ENCODE assay signal across 8 cellular contexts in genomic region chr19:55598719-55599467, GRCh38. TPM values are rescaled to one million over a fixed set of nuclear protein-coding genes. Genes with fewer than 3 reads are reported as not detected.
DNase-seq lines count a peak whose midpoint lies in the region; TF ChIP-seq lines count a peak whose summit lies in the region.

No MANE protein-coding gene starts in this region.

- H3K9me3 ChIP-seq in DOHH2 (ENCODE audit: control insufficient read depth, insufficient read depth, low read length), result no peaks in the 10 kb centered on the region
- H3K9me3 ChIP-seq in GM23248 (ENCODE audit: low read depth), result no peaks in the 10 kb centered on the region

- no peaks in the 10 kb centered on the region for H4K20me1 ChIP-seq in DOHH2 (ENCODE audit: control insufficient read depth, insufficient read depth, low read depth, low read length)
- H4K20me1 ChIP-seq in GM23248 (ENCODE audit: insufficient read depth), result no peaks in the 10 kb centered on the region

- 7 to 26% methylated on average over 6 to 26 of the region's 26 CpGs for WGBS in GM23248 (ENCODE audit: low coverage in 1 of 2, low lambda C conversion rate in 2 of 2, missing lambda C conversion rate in 2 of 2), 2 experiments

- H3K4me1 Mint-ChIP-seq in activated T-helper 2 cell treated with anti-CD3 and anti-CD28 coated beads, Interferon-gamma antibody, Interleukin-2, Interleukin-4, amounts not matched to agents 10 μg/mL and 5 μg/mL and 100 μg/mL, durations not matched to agents 14 hours and 24 hours and 36 hours (ENCODE audit: low read depth), result peaks cover 21% of the 10 kb centered on the region
- H3K4me1 Mint-ChIP-seq in nephron progenitor cell, result peaks cover 37% of the 10 kb centered on the region
- peaks cover 31% of the 10 kb centered on the region for H3K4me1 Mint-ChIP-seq in stimulated activated naive CD8-positive, alpha-beta T cell treated with anti-CD3 and anti-CD28 coated beads, Interleukin-15, Interleukin-2, amounts not matched to agents 100 ng/mL and 50 ng/mL, for 24 hours (ENCODE audit: low read depth)

- peak overlapping the region; percentile 84 for H3K4me2 ChIP-seq in DOHH2 (ENCODE audit: low read length)
- peak overlapping the region; percentile 45 for H3K4me2 ChIP-seq in GM23248 (ENCODE audit: unreplicated experiment)

- in situ Hi-C loops in GM23248 (cut with MboI), result no loop called here

- H3K27me3 ChIP-seq in DOHH2 (ENCODE audit: control insufficient read depth, low read length), result no peaks in the 10 kb centered on the region
- H3K27me3 ChIP-seq in GM23248 (replicated peaks; ENCODE audit: insufficient read depth), result no peaks in the 10 kb centered on the region

- peak; percentile 95 for DNase-seq in GM23248
- peak; percentile 92 for DNase-seq in LHCN-M2 (ENCODE audit: low read depth)
- DNase-seq in RPMI7951 (ENCODE audit: low read depth), result peak; percentile 93
- DNase-seq in activated T-helper 2 cell treated with anti-CD3 and anti-CD28 coated beads, Interferon-gamma antibody, Interleukin-2, Interleukin-4, amounts not matched to agents 10 μg/mL and 5 μg/mL and 100 μg/mL, durations not matched to agents 14 hours and 24 hours and 36 hours (ENCODE audit: low spot score), result peak; percentile 94
- peak; percentile 99 for DNase-seq in fibroblast of pulmonary artery (ENCODE audit: low read depth)
- peak; percentile 98 for DNase-seq in nephron progenitor cell

- peak overlapping the region; percentile 84 for H3K4me3 ChIP-seq in DOHH2 (ENCODE audit: low read length)
- peak overlapping the region; percentile 86 for H3K4me3 ChIP-seq in GM23248
- peak overlapping the region; percentile 73 for H3K4me3 ChIP-seq in fibroblast of pulmonary artery (replicated peaks; ENCODE audit: low read depth, low read length)

- H3F3A ChIP-seq in DOHH2 (ENCODE audit: control insufficient read depth, insufficient read depth), result peaks cover 11% of the 10 kb centered on the region
- H3F3A ChIP-seq in GM23248 (ENCODE audit: insufficient read depth), result peaks cover 11% of the 10 kb centered on the region; the same call in 1 of the 2 replicates

- H3K9ac ChIP-seq in GM23248, result peak overlapping the region; percentile 91

- peaks cover 28% of the 10 kb centered on the region for H3K4me1 ChIP-seq in DOHH2 (ENCODE audit: control insufficient read depth, low read length)
- H3K4me1 ChIP-seq in GM23248 (ENCODE audit: insufficient read depth), result 0 out of 2 replicates have a peak, but pooled peaks cover 4% of the 10 kb centered on the region

- peaks cover 33% of the 10 kb centered on the region for H3K36me3 ChIP-seq in DOHH2 (ENCODE audit: control insufficient read depth, low read length)
- H3K36me3 ChIP-seq in GM23248 (ENCODE audit: low read depth), result no peaks in the 10 kb centered on the region

- peak overlapping the region; percentile 96 for H3K4me3 Mint-ChIP-seq in activated T-helper 2 cell treated with anti-CD3 and anti-CD28 coated beads, Interferon-gamma antibody, Interleukin-2, Interleukin-4, amounts not matched to agents 10 μg/mL and 5 μg/mL and 100 μg/mL, durations not matched to agents 14 hours and 24 hours and 36 hours (ENCODE audit: low read depth)
- peak overlapping the region; percentile 96 for H3K4me3 Mint-ChIP-seq in nephron progenitor cell
- peak overlapping the region; percentile 95 for H3K4me3 Mint-ChIP-seq in stimulated activated naive CD8-positive, alpha-beta T cell treated with anti-CD3 and anti-CD28 coated beads, Interleukin-15, Interleukin-2, amounts not matched to agents 100 ng/mL and 50 ng/mL, for 24 hours

- H3K9me2 ChIP-seq in DOHH2 (replicated peaks; ENCODE audit: control insufficient read depth, low read length) (no peaks in the 10 kb centered on the region), GM23248 (ENCODE audit: insufficient read depth) (no peaks in the 10 kb centered on the region)

- peaks cover 9% of the 10 kb centered on the region for H3K79me2 ChIP-seq in DOHH2 (ENCODE audit: control insufficient read depth, low read length)
- H3K79me2 ChIP-seq in GM23248 (ENCODE audit: insufficient read depth), result peaks cover 15% of the 10 kb centered on the region

- peak overlapping the region; percentile 89 for H2AFZ ChIP-seq in GM23248

- H3K27me3 Mint-ChIP-seq in activated T-helper 2 cell treated with anti-CD3 and anti-CD28 coated beads, Interferon-gamma antibody, Interleukin-2, Interleukin-4, amounts not matched to agents 10 μg/mL and 5 μg/mL and 100 μg/mL, durations not matched to agents 14 hours and 24 hours and 36 hours (ENCODE audit: low read depth), result no peaks in the 10 kb centered on the region
- no peaks in the 10 kb centered on the region for H3K27me3 Mint-ChIP-seq in nephron progenitor cell (ENCODE audit: low read depth, poor library complexity)
- H3K27me3 Mint-ChIP-seq in stimulated activated naive CD8-positive, alpha-beta T cell treated with anti-CD3 and anti-CD28 coated beads, Interleukin-15, Interleukin-2, amounts not matched to agents 100 ng/mL and 50 ng/mL, for 24 hours, result no peaks in the 10 kb centered on the region

- TF ChIP-seq CTCF in DOHH2 (IDR thresholded peaks at IDR 0.05; ENCODE audit: low read depth, low read length, poor library complexity, severe bottlenecking), result no peak
- TF ChIP-seq CTCF in fibroblast of pulmonary artery (IDR thresholded peaks at IDR 0.05; ENCODE audit: low read length, missing control alignments), result no peak
- TF ChIP-seq CTCF in nephron progenitor cell (IDR thresholded peaks at IDR 0.05), result no peak

- H3K27ac ChIP-seq in DOHH2 (ENCODE audit: low read depth, low read length) (peak overlapping the region; percentile 88), GM23248 (peak overlapping the region; percentile 84)

- H3K27ac Mint-ChIP-seq in activated T-helper 2 cell treated with anti-CD3 and anti-CD28 coated beads, Interferon-gamma antibody, Interleukin-2, Interleukin-4, amounts not matched to agents 10 μg/mL and 5 μg/mL and 100 μg/mL, durations not matched to agents 14 hours and 24 hours and 36 hours, result peak overlapping the region; percentile 98
- peak overlapping the region; percentile 99 for H3K27ac Mint-ChIP-seq in nephron progenitor cell
- peak overlapping the region; percentile 98 for H3K27ac Mint-ChIP-seq in stimulated activated naive CD8-positive, alpha-beta T cell treated with anti-CD3 and anti-CD28 coated beads, Interleukin-15, Interleukin-2, amounts not matched to agents 100 ng/mL and 50 ng/mL, for 24 hours

- H3K36me3 Mint-ChIP-seq in activated T-helper 2 cell treated with anti-CD3 and anti-CD28 coated beads, Interferon-gamma antibody, Interleukin-2, Interleukin-4, amounts not matched to agents 10 μg/mL and 5 μg/mL and 100 μg/mL, durations not matched to agents 14 hours and 24 hours and 36 hours (ENCODE audit: low read depth), result peaks cover 45% of the 10 kb centered on the region
- peaks cover 48% of the 10 kb centered on the region for H3K36me3 Mint-ChIP-seq in nephron progenitor cell (ENCODE audit: low read depth)
- peaks cover 41% of the 10 kb centered on the region for H3K36me3 Mint-ChIP-seq in stimulated activated naive CD8-positive, alpha-beta T cell treated with anti-CD3 and anti-CD28 coated beads, Interleukin-15, Interleukin-2, amounts not matched to agents 100 ng/mL and 50 ng/mL, for 24 hours (ENCODE audit: low read depth)

- intact Hi-C loops in activated T-helper 2 cell treated with anti-CD3 and anti-CD28 coated beads, Interferon-gamma antibody, Interleukin-2, Interleukin-4, amounts not matched to agents 10 μg/mL and 5 μg/mL and 100 μg/mL, durations not matched to agents 14 hours and 24 hours and 36 hours (cut with micrococcal nuclease), result loop anchor here (1.0 to 2.0 kb wide), 7 partner anchors 12 to 318 kb away; partner anchors contain the start of genes HSPBP1, KMT5C, ZNF579 and ZNF581

- H3K9me3 Mint-ChIP-seq in activated T-helper 2 cell treated with anti-CD3 and anti-CD28 coated beads, Interferon-gamma antibody, Interleukin-2, Interleukin-4, amounts not matched to agents 10 μg/mL and 5 μg/mL and 100 μg/mL, durations not matched to agents 14 hours and 24 hours and 36 hours, result no peaks in the 10 kb centered on the region
- H3K9me3 Mint-ChIP-seq in nephron progenitor cell, result peaks cover 10% of the 10 kb centered on the region
- no peaks in the 10 kb centered on the region for H3K9me3 Mint-ChIP-seq in stimulated activated naive CD8-positive, alpha-beta T cell treated with anti-CD3 and anti-CD28 coated beads, Interleukin-15, Interleukin-2, amounts not matched to agents 100 ng/mL and 50 ng/mL, for 24 hours

RNA-seq across cellular contexts. Expression of gene FIZ1, which starts 0.4 kb away (rescaled TPM):
- total RNA-seq in GM23248 (2014; rRNA removed; shearing (Covaris generic)), result 3.4 and 5.6 TPM in 2 replicates
- 2.3 TPM in 2 replicates for polyA plus RNA-seq in GM23248 (2016; fragmentation: Nextera tagmentation; extraction: Ambion mirVana)
- total RNA-seq in LHCN-M2 (2014; rRNA removed), result 4.7 and 7.4 TPM in 2 replicates
- 9.0 TPM for polyA plus RNA-seq in LHCN-M2 (2012)
- total RNA-seq in RPMI7951 (2014; rRNA removed; shearing (Covaris generic)), result 2.4 and 3.0 TPM in 2 replicates
- total RNA-seq in activated T-helper 2 cell treated with anti-CD3 and anti-CD28 coated beads, Interferon-gamma antibody, Interleukin-2, Interleukin-4, amounts not matched to agents 10 μg/mL and 5 μg/mL and 100 μg/mL, durations not matched to agents 14 hours and 24 hours and 36 hours, result 18.2 and 18.9 TPM in 2 replicates

RNA-seq across cellular contexts. Expression of gene ZNF524, which starts 1.2 kb away (rescaled TPM):
- 9.9 and 17.8 TPM in 2 replicates for total RNA-seq in GM23248 (2014; rRNA removed; shearing (Covaris generic))
- 16.2 and 18.2 TPM in 2 replicates for polyA plus RNA-seq in GM23248 (2016; fragmentation: Nextera tagmentation; extraction: Ambion mirVana)
- total RNA-seq in LHCN-M2 (2014; rRNA removed), result 13.4 and 14.0 TPM in 2 replicates
- 11.2 TPM for polyA plus RNA-seq in LHCN-M2 (2012)
- total RNA-seq in RPMI7951 (2014; rRNA removed; shearing (Covaris generic)), result 14.7 and 16.9 TPM in 2 replicates
- total RNA-seq in activated T-helper 2 cell treated with anti-CD3 and anti-CD28 coated beads, Interferon-gamma antibody, Interleukin-2, Interleukin-4, amounts not matched to agents 10 μg/mL and 5 μg/mL and 100 μg/mL, durations not matched to agents 14 hours and 24 hours and 36 hours, result 18.4 and 19.7 TPM in 2 replicates

RNA-seq across cellular contexts. Expression of gene ZNF865, which starts 6.6 kb away (rescaled TPM):
- 1.3 and 1.5 TPM in 2 replicates for total RNA-seq in GM23248 (2014; rRNA removed; shearing (Covaris generic))
- polyA plus RNA-seq in GM23248 (2016; fragmentation: Nextera tagmentation; extraction: Ambion mirVana), result 0.21 and 0.51 TPM in 2 replicates
- total RNA-seq in LHCN-M2 (2014; rRNA removed), result 2.2 and 3.0 TPM in 2 replicates
- polyA plus RNA-seq in LHCN-M2 (2012), result 7.3 TPM
- 0.12 and 0.68 TPM in 2 replicates for total RNA-seq in RPMI7951 (2014; rRNA removed; shearing (Covaris generic))
- 13.5 and 13.6 TPM in 2 replicates for total RNA-seq in activated T-helper 2 cell treated with anti-CD3 and anti-CD28 coated beads, Interferon-gamma antibody, Interleukin-2, Interleukin-4, amounts not matched to agents 10 μg/mL and 5 μg/mL and 100 μg/mL, durations not matched to agents 14 hours and 24 hours and 36 hours

RNA-seq across cellular contexts. Expression of gene ZNF579, which starts 18.2 kb away (rescaled TPM):
- total RNA-seq in GM23248 (2014; rRNA removed; shearing (Covaris generic)), result 7.1 and 7.9 TPM in 2 replicates
- polyA plus RNA-seq in GM23248 (2016; fragmentation: Nextera tagmentation; extraction: Ambion mirVana), result 1.7 and 1.8 TPM in 2 replicates
- 7.3 and 7.7 TPM in 2 replicates for total RNA-seq in LHCN-M2 (2014; rRNA removed)
- 14.0 TPM for polyA plus RNA-seq in LHCN-M2 (2012)
- 1.3 and 2.4 TPM in 2 replicates for total RNA-seq in RPMI7951 (2014; rRNA removed; shearing (Covaris generic))
- total RNA-seq in activated T-helper 2 cell treated with anti-CD3 and anti-CD28 coated beads, Interferon-gamma antibody, Interleukin-2, Interleukin-4, amounts not matched to agents 10 μg/mL and 5 μg/mL and 100 μg/mL, durations not matched to agents 14 hours and 24 hours and 36 hours, result 8.2 and 10.7 TPM in 2 replicates

RNA-seq across cellular contexts. Expression of gene ZNF784, which starts 25.5 kb away (rescaled TPM):
- total RNA-seq in GM23248 (2014; rRNA removed; shearing (Covaris generic)), result 3.0 and 4.2 TPM in 2 replicates
- 1.2 and 1.3 TPM in 2 replicates for polyA plus RNA-seq in GM23248 (2016; fragmentation: Nextera tagmentation; extraction: Ambion mirVana)
- 3.3 and 5.5 TPM in 2 replicates for total RNA-seq in LHCN-M2 (2014; rRNA removed)
- 7.8 TPM for polyA plus RNA-seq in LHCN-M2 (2012)
- total RNA-seq in RPMI7951 (2014; rRNA removed; shearing (Covaris generic)), result 1.6 and 2.6 TPM in 2 replicates
- total RNA-seq in activated T-helper 2 cell treated with anti-CD3 and anti-CD28 coated beads, Interferon-gamma antibody, Interleukin-2, Interleukin-4, amounts not matched to agents 10 μg/mL and 5 μg/mL and 100 μg/mL, durations not matched to agents 14 hours and 24 hours and 36 hours, result 4.3 and 4.9 TPM in 2 replicates

Comparison
In these comparisons a context has a peak if more than half of its experiments do, and no peak if none do; other contexts are left out.
1. Peak in every context shown above with its lines: DNase-seq, H3K4me3 ChIP-seq and H3K27ac ChIP-seq.